ENCODE assay signal across 23 cellular contexts in the genomic region with DNA sequence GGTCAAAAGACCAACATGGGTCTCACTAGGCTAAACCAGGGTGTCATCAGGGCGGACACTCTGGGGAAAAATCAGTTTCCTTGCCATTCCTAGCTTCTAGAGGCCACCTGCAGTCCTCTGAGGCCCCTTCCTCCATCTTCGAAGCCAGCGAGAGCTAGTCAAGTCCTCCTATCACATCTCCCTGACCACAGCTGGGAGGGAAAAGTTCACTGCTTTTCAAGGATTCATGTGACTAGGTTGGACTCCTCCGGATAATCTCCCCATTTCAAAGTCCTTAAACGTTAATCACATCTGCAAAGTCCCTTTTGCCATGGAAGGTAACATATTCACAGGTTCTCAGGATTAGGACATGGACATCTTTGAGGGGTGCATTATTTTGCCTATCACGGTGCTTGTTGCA. TPM values are rescaled to one million over a fixed set of nuclear protein-coding genes. Genes with fewer than 3 reads are reported as not detected.
DNase-seq lines count a peak whose midpoint lies in the region; ATAC-seq and TF ChIP-seq lines count a peak whose summit lies in the region.
"Had no signal": no experiment of that assay in that cellular context is flagged by ENCODE, and none has a peak within 500 bp of the region (broad histone marks: within the 10 kb centered on the region; RNA-seq: fewer than 3 reads in every experiment).

No MANE protein-coding gene starts in this region.

- in situ Hi-C loops in GM13976 (cut with MboI; ENCODE audit: low sequenced_read_pairs, unreplicated experiment): no loop called here

- H3K36me3 Mint-ChIP-seq in Calu3 (ENCODE audit: insufficient read depth, unreplicated experiment) (peaks cover 60% of the 10 kb centered on the region), progenitor cell of endocrine pancreas (ENCODE audit: insufficient read depth) (peaks cover 2% of the 10 kb centered on the region)
- H3K36me3 Mint-ChIP-seq: CD4-positive, CD25-positive, alpha-beta regulatory T cell had no signal

- TF ChIP-seq POLR2A in Peyer's patch (IDR thresholded peaks at IDR 0.05): no peak

- DNase-seq in Calu3 (no peak), Peyer's patch (peak in 1 of 3 donors; percentile 50), progenitor cell of endocrine pancreas (ENCODE audit: low spot score, unreplicated experiment) (no peak), DMS153 treated with DMSO at 0.1 percent for 48 hours (lab: John Stamatoyannopoulos, UW; ENCODE audit: unreplicated experiment) (no peak), GM13976 (ENCODE audit: low spot score) (no peak)
- DNase-seq: ACHN; BE2C; C1 segment of cervical spinal cord; CD4-positive, CD25-positive, alpha-beta regulatory T cell; CD8-positive, alpha-beta memory T cell; COR-L47; DMS53; DND-41; EL; GOT3; H7; HFFc6; IMR-90 had no signal

- TF ChIP-seq CTCF in Calu3 (IDR thresholded peaks at IDR 0.05; ENCODE audit: unreplicated experiment) (no peak), Peyer's patch (IDR thresholded peaks at IDR 0.05) (no peak), progenitor cell of endocrine pancreas (IDR thresholded peaks at IDR 0.05; ENCODE audit: unreplicated experiment) (no peak), GM13976 (IDR thresholded peaks at IDR 0.05; ENCODE audit: borderline replicate concordance, control extremely low read depth, extremely low read depth, insufficient read depth, missing control alignments) (no peak)

- H3K4me3 Mint-ChIP-seq in Calu3 (ENCODE audit: low read depth, unreplicated experiment) (peak overlapping the region; percentile 73), progenitor cell of endocrine pancreas (ENCODE audit: low read depth) (no peak overlapping the region)
- H3K4me3 Mint-ChIP-seq: CD4-positive, CD25-positive, alpha-beta regulatory T cell; CD8-positive, alpha-beta memory T cell; HFFc6 had no signal

- H3K27me3 Mint-ChIP-seq in Calu3 (ENCODE audit: unreplicated experiment): no peaks in the 10 kb centered on the region
- peaks cover 4% of the 10 kb centered on the region for H3K27me3 Mint-ChIP-seq in progenitor cell of endocrine pancreas

- CTCF ChIA-PET in Calu3 (lab: Charles Lee): interaction anchor here (1.0 to 2.1 kb wide), 2 partner anchors 9 to 19 kb away, joined by 3 to 8 read pairs; no protein-coding TSS in a partner anchor

- no peak for ATAC-seq in GM19328 (IDR thresholded peaks at IDR 0.05; ENCODE audit: unreplicated experiment)
- ATAC-seq: GM12878, HCT116 had no signal

- peak overlapping the region in 3 of 4 donors; percentile 0 to 77 (median 70) for H3K27ac ChIP-seq in Peyer's patch
- H3K27ac ChIP-seq: HL-60 had no signal

- peaks cover 0 to 8% (median 0%) of the 10 kb centered on the region in 4 donors for H3K4me1 ChIP-seq in Peyer's patch

- H3K36me3 ChIP-seq in Peyer's patch: no peaks in the 10 kb centered on the region
- H3K36me3 ChIP-seq: BE2C had no signal

- peaks cover 2% of the 10 kb centered on the region for H3K9me3 Mint-ChIP-seq in Calu3 (ENCODE audit: low read depth, unreplicated experiment)
- H3K9me3 Mint-ChIP-seq in progenitor cell of endocrine pancreas (ENCODE audit: low read depth): no peaks in the 10 kb centered on the region
- H3K9me3 Mint-ChIP-seq: CD4-positive, CD25-positive, alpha-beta regulatory T cell; CD8-positive, alpha-beta memory T cell; HFFc6 had no signal

- no TSS peak for BruUV-seq in Calu3 (replicated peaks; lab: Mats Ljungman, UMichigan)

- H3K4me1 Mint-ChIP-seq in Calu3 (ENCODE audit: low read depth, unreplicated experiment) (peaks cover 79% of the 10 kb centered on the region), progenitor cell of endocrine pancreas (ENCODE audit: low read depth) (peaks cover 25% of the 10 kb centered on the region)
- H3K4me1 Mint-ChIP-seq: CD4-positive, CD25-positive, alpha-beta regulatory T cell; CD8-positive, alpha-beta memory T cell had no signal

- H3K9me3 ChIP-seq in Peyer's patch: no peaks in the 10 kb centered on the region
- H3K9me3 ChIP-seq: BE2C had no signal

- no peak overlapping the region for H3K4me3 ChIP-seq in Peyer's patch
- H3K4me3 ChIP-seq: GM12878, K562 had no signal

- intact Hi-C loops in Calu3 (cut with micrococcal nuclease; ENCODE audit: unreplicated experiment): no loop called here

- peak overlapping the region; percentile 95 for H3K27ac Mint-ChIP-seq in Calu3 (ENCODE audit: unreplicated experiment)
- peak overlapping the region; percentile 37 for H3K27ac Mint-ChIP-seq in progenitor cell of endocrine pancreas
- H3K27ac Mint-ChIP-seq: CD4-positive, CD25-positive, alpha-beta regulatory T cell; CD8-positive, alpha-beta memory T cell; HFFc6 had no signal

- H3K27me3 ChIP-seq in Peyer's patch: no peaks in the 10 kb centered on the region
- H3K27me3 ChIP-seq: BE2C had no signal

RNA-seq across cellular contexts. Expression of a gene that starts 35.9 kb away (rescaled TPM):
- 102 and 114 TPM in 2 replicates for total RNA-seq in Calu3 (2022)
- total RNA-seq in Peyer's patch: 10 to 100 TPM; 40.4 to 60.2 (median 52.1) TPM
- 29.6 and 31.0 TPM in 2 replicates for total RNA-seq in progenitor cell of endocrine pancreas
- total RNA-seq: H7 had no signal
